In the genomic region with DNA sequence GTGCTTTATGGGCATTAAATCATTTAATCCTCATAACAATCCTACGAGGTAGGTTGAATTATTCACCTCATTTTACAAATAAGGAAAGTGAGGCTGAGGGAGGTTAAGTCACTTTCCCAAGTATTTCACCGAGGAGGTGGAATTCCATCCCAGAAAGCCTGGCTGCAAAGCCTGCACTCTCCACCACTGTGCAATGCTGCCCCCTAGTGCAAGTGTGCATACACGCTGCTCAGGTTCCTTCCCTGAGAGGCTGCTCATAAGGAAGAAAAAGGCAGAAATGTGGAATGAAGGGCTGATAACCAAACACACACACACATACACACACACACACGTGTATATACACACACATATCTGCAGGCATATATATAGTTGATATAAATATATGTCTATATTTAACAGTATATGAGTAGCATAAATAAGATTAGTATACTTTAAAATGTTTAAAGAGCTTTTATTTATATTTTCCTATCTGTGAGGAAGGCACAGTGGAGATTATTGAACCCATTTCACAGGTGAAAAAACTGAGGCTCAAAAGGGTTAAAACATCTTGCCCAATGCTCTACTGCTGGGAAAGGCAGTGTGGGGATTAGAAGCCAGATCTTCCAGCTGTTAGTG, we compare ENCODE assay signal across 9 cellular contexts.
DNase-seq lines count a peak whose midpoint lies in the region; ATAC-seq and TF ChIP-seq lines count a peak whose summit lies in the region.
"Had no signal": no experiment of that assay in that cellular context is flagged by ENCODE, and none has a peak within 500 bp of the region (broad histone marks: within the 10 kb centered on the region; RNA-seq: fewer than 3 reads in every experiment).

No MANE protein-coding gene starts in this region.

- no peak overlapping the region for H3K4me3 Mint-ChIP-seq in activated T-cell treated with anti-CD3 and anti-CD28 coated beads, Interleukin-2, amount 50 U/mL, for 4 hours
- H3K4me3 Mint-ChIP-seq in nephron, result no peak overlapping the region
- H3K4me3 Mint-ChIP-seq: memory B cell had no signal

- ATAC-seq in activated T-cell treated with anti-CD3 and anti-CD28 coated beads, Interleukin-2, amount 50 U/mL, for 4 hours, result no peak
- ATAC-seq in GM21717 (IDR thresholded peaks at IDR 0.05; ENCODE audit: unreplicated experiment), result peak; percentile 79

- no peak overlapping the region for H3K4me3 ChIP-seq in LNCaP clone FGC (ENCODE audit: low read depth, low read length)

- TF ChIP-seq POLR2A in erythroblast (IDR thresholded peaks at IDR 0.05; ENCODE audit: low read length), result no peak

- no peaks in the 10 kb centered on the region for H3K27me3 Mint-ChIP-seq in activated T-cell treated with anti-CD3 and anti-CD28 coated beads, Interleukin-2, amount 50 U/mL, for 4 hours (ENCODE audit: low read depth)
- peaks cover 21% of the 10 kb centered on the region for H3K27me3 Mint-ChIP-seq in nephron (ENCODE audit: low read depth)
- H3K27me3 Mint-ChIP-seq: memory B cell had no signal

- in situ Hi-C loops in SK-MEL-5 (cut with HindIII; ENCODE audit: low pct_unique_long_range_greater_than_20kb, low sequenced_read_pairs), result no loop called here

- no peaks in the 10 kb centered on the region for H3K4me1 Mint-ChIP-seq in activated T-cell treated with anti-CD3 and anti-CD28 coated beads, Interleukin-2, amount 50 U/mL, for 4 hours (ENCODE audit: low read depth)
- H3K4me1 Mint-ChIP-seq in nephron, result peaks cover 12% of the 10 kb centered on the region
- H3K4me1 Mint-ChIP-seq: memory B cell had no signal

- no peak overlapping the region for H3K27ac Mint-ChIP-seq in nephron
- H3K27ac Mint-ChIP-seq: memory B cell had no signal

- H3K9me3 Mint-ChIP-seq in activated T-cell treated with anti-CD3 and anti-CD28 coated beads, Interleukin-2, amount 50 U/mL, for 4 hours, result peaks cover 3% of the 10 kb centered on the region
- no peaks in the 10 kb centered on the region for H3K9me3 Mint-ChIP-seq in nephron
- H3K9me3 Mint-ChIP-seq: memory B cell had no signal

- TF ChIP-seq CTCF in LNCaP clone FGC (IDR thresholded peaks at IDR 0.05; ENCODE audit: control insufficient read depth, extremely low read depth, insufficient read depth) (peak; percentile 99), nephron (IDR thresholded peaks at IDR 0.05; ENCODE audit: unreplicated experiment in 3 of 3) (peak; percentile 68 to 84 (median 75))

- peak; percentile 3 for DNase-seq in activated T-cell treated with anti-CD3 and anti-CD28 coated beads for 48 hours (ENCODE audit: low read depth)
- DNase-seq in activated T-cell treated with anti-CD3 and anti-CD28 coated beads, Interleukin-2, amount 50 U/mL, for 4 hours, result no peak
- peak; percentile 40 for DNase-seq in LNCaP clone FGC (ENCODE audit: low read depth)
- DNase-seq in SK-MEL-5 (ENCODE audit: low read depth, low spot score), result peak; percentile 88
- DNase-seq in erythroblast (lab: John Stamatoyannopoulos, UW), result peak; percentile 26 to 62
- no peak for DNase-seq in activated gamma-delta T cell treated with Interleukin-2 at 50 U/mL for 16 hours

- no peaks in the 10 kb centered on the region for H3K36me3 Mint-ChIP-seq in activated T-cell treated with anti-CD3 and anti-CD28 coated beads, Interleukin-2, amount 50 U/mL, for 4 hours (ENCODE audit: insufficient read depth)
- no peaks in the 10 kb centered on the region for H3K36me3 Mint-ChIP-seq in nephron (ENCODE audit: low read depth)
- H3K36me3 Mint-ChIP-seq: memory B cell had no signal

Comparison
In these comparisons a context has a peak if more than half of its experiments do, and no peak if none do; other contexts are left out.
1. DNase-seq: peak in activated T-cell treated with anti-CD3 and anti-CD28 coated beads for 48 hours (single experiment), LNCaP clone FGC (single experiment), SK-MEL-5 (single experiment) and erythroblast (2 of 2); none in activated T-cell treated with anti-CD3 and anti-CD28 coated beads, Interleukin-2, amount 50 U/mL, for 4 hours (single experiment) and activated gamma-delta T cell treated with Interleukin-2 at 50 U/mL for 16 hours (single experiment).